ENCODE assay signal across 8 cellular contexts in genomic region chr17:57130708-57131461, GRCh38. TPM values are rescaled to one million over a fixed set of nuclear protein-coding genes. Genes with fewer than 3 reads are reported as not detected.
A peak's percentile ranks its signal among the peaks of the same experiment; 100 is the strongest.
DNase-seq lines count a peak whose midpoint lies in the region; ATAC-seq and TF ChIP-seq lines count a peak whose summit lies in the region.

No MANE protein-coding gene starts in this region.

- H3K27me3 ChIP-seq in HL-60 (ENCODE audit: insufficient read depth, poor library complexity, severe bottlenecking): no peaks in the 10 kb centered on the region
- H3K27me3 ChIP-seq in effector memory CD4-positive, alpha-beta T cell (replicated peaks; ENCODE audit: control insufficient read depth, insufficient read depth, low read length, poor library complexity, severe bottlenecking): no peaks in the 10 kb centered on the region

- DNase-seq in Calu3 (peak; percentile 73), HL-60 (ENCODE audit: low read depth in 1 of 2, low spot score in 1 of 2) (peak; percentile 38 to 75), NCI-H748 (lab: John Stamatoyannopoulos, UW; ENCODE audit: unreplicated experiment) (peak; percentile 77), midbrain (lab: John Stamatoyannopoulos, UW) (peak; percentile 89)
- DNase-seq in activated CD8-positive, alpha-beta T cell treated with anti-CD3 and anti-CD28 coated beads, Interleukin-2, amount 10 ng/mL, durations not matched to agents 7 days and 5 days: peak; percentile 89
- peak; percentile 51 to 76 (median 60) for DNase-seq in effector memory CD4-positive, alpha-beta T cell
- DNase-seq in stimulated activated CD8-positive, alpha-beta memory T cell treated with anti-CD3 and anti-CD28 coated beads, Interleukin-2, amount 100 ng/mL, for 1 hour (ENCODE audit: low read depth in 2 of 2): peak; percentile 67 to 70

- BruUV-seq in Calu3 (replicated peaks; lab: Mats Ljungman, UMichigan): no TSS peak

- no peak overlapping the region for H3K27ac ChIP-seq in HL-60 (replicated peaks)
- no peak overlapping the region for H3K27ac ChIP-seq in effector memory CD4-positive, alpha-beta T cell (ENCODE audit: insufficient read depth, low read length, poor library complexity, severe bottlenecking)

- no peaks in the 10 kb centered on the region for H3K4me1 Mint-ChIP-seq in Calu3 (ENCODE audit: low read depth, unreplicated experiment)
- peaks cover 7% of the 10 kb centered on the region for H3K4me1 Mint-ChIP-seq in activated CD8-positive, alpha-beta T cell treated with anti-CD3 and anti-CD28 coated beads, Interleukin-2, amount 10 ng/mL, durations not matched to agents 7 days and 5 days (ENCODE audit: low read depth)

- no peaks in the 10 kb centered on the region for H3K9me3 ChIP-seq in effector memory CD4-positive, alpha-beta T cell (ENCODE audit: control insufficient read depth, low read length)

- peak; percentile 91 for ATAC-seq in activated CD8-positive, alpha-beta T cell treated with anti-CD3 and anti-CD28 coated beads, Interleukin-2, amount 10 ng/mL, durations not matched to agents 7 days and 5 days
- ATAC-seq in GM19452 (IDR thresholded peaks at IDR 0.05; ENCODE audit: unreplicated experiment): no peak

- peaks cover 4% of the 10 kb centered on the region for H3K4me1 ChIP-seq in effector memory CD4-positive, alpha-beta T cell (ENCODE audit: control insufficient read depth, insufficient read depth, low read length, poor library complexity, severe bottlenecking)

- TF ChIP-seq CTCF in Calu3 (IDR thresholded peaks at IDR 0.05; ENCODE audit: unreplicated experiment) (peak; percentile 66), HL-60 (IDR thresholded peaks at IDR 0.05; ENCODE audit: insufficient read depth, low read length) (peak; percentile 81)

- intact Hi-C loops in Calu3 (cut with micrococcal nuclease; ENCODE audit: unreplicated experiment): loop anchor here (5.0 kb wide), 2 partner anchors 541 to 701 kb away; no protein-coding TSS in a partner anchor

- H3K4me3 Mint-ChIP-seq in Calu3 (ENCODE audit: low read depth, unreplicated experiment): no peak overlapping the region
- peak overlapping the region; percentile 7 for H3K4me3 Mint-ChIP-seq in activated CD8-positive, alpha-beta T cell treated with anti-CD3 and anti-CD28 coated beads, Interleukin-2, amount 10 ng/mL, durations not matched to agents 7 days and 5 days

- no peak overlapping the region for H3K27ac Mint-ChIP-seq in Calu3 (ENCODE audit: unreplicated experiment)
- no peak overlapping the region for H3K27ac Mint-ChIP-seq in activated CD8-positive, alpha-beta T cell treated with anti-CD3 and anti-CD28 coated beads, Interleukin-2, amount 10 ng/mL, durations not matched to agents 7 days and 5 days

- POLR2A ChIA-PET in activated CD8-positive, alpha-beta T cell treated with anti-CD3 and anti-CD28 coated beads, Interleukin-2, amount 10 ng/mL, durations not matched to agents 7 days and 5 days (lab: Charles Lee): no interaction called here

- peaks cover 6% of the 10 kb centered on the region for H3K36me3 Mint-ChIP-seq in Calu3 (ENCODE audit: insufficient read depth, unreplicated experiment)
- no peaks in the 10 kb centered on the region for H3K36me3 Mint-ChIP-seq in activated CD8-positive, alpha-beta T cell treated with anti-CD3 and anti-CD28 coated beads, Interleukin-2, amount 10 ng/mL, durations not matched to agents 7 days and 5 days (ENCODE audit: low read depth)

- H3K36me3 ChIP-seq in effector memory CD4-positive, alpha-beta T cell (ENCODE audit: control insufficient read depth, insufficient read depth, low read length): no peaks in the 10 kb centered on the region

- no peaks in the 10 kb centered on the region for H3K9me3 Mint-ChIP-seq in Calu3 (ENCODE audit: low read depth, unreplicated experiment)
- H3K9me3 Mint-ChIP-seq in activated CD8-positive, alpha-beta T cell treated with anti-CD3 and anti-CD28 coated beads, Interleukin-2, amount 10 ng/mL, durations not matched to agents 7 days and 5 days (ENCODE audit: insufficient read depth): no peaks in the 10 kb centered on the region

- no peak overlapping the region for H3K4me3 ChIP-seq in HL-60 (replicated peaks; ENCODE audit: insufficient read depth, low read length)
- no peak overlapping the region for H3K4me3 ChIP-seq in effector memory CD4-positive, alpha-beta T cell (ENCODE audit: insufficient read depth, low read depth, low read length, poor library complexity, severe bottlenecking)

- H3K27me3 Mint-ChIP-seq in Calu3 (ENCODE audit: unreplicated experiment): peaks cover 9% of the 10 kb centered on the region
- H3K27me3 Mint-ChIP-seq in activated CD8-positive, alpha-beta T cell treated with anti-CD3 and anti-CD28 coated beads, Interleukin-2, amount 10 ng/mL, durations not matched to agents 7 days and 5 days (ENCODE audit: low read depth): no peaks in the 10 kb centered on the region

- CTCF ChIA-PET in Calu3 (lab: Charles Lee): interaction anchor here (0.6 to 1.6 kb wide), 4 partner anchors 11 to 617 kb away, joined by 3 to 4 read pairs (median 3); no protein-coding TSS in a partner anchor
- CTCF ChIA-PET in activated CD8-positive, alpha-beta T cell treated with anti-CD3 and anti-CD28 coated beads, Interleukin-2, amount 10 ng/mL, durations not matched to agents 7 days and 5 days (lab: Charles Lee): interaction anchor here (1.0 to 3.0 kb wide), 4 partner anchors 113 to 702 kb away, joined by 3 to 18 read pairs (median 11); no protein-coding TSS in a partner anchor

RNA-seq across cellular contexts. Expression of gene AKAP1, which starts 45.8 kb away (rescaled TPM):
- 41.4 and 48.4 TPM in 2 replicates for total RNA-seq in Calu3 (2022)
- total RNA-seq in activated CD8-positive, alpha-beta T cell treated with anti-CD3 and anti-CD28 coated beads, Interleukin-2, amount 10 ng/mL, durations not matched to agents 7 days and 5 days: 10 to 100 TPM; 30.0 to 33.6 TPM
